Comparison of ENCODE assay signal across 10 cellular contexts in genomic region chr1:230185076-230186001, GRCh38.
A peak's percentile ranks its signal among the peaks of the same experiment; 100 is the strongest.
DNase-seq lines count a peak whose midpoint lies in the region; ATAC-seq and TF ChIP-seq lines count a peak whose summit lies in the region.
"Had no signal": no experiment of that assay in that cellular context is flagged by ENCODE, and none has a peak within 500 bp of the region (broad histone marks: within the 10 kb centered on the region; RNA-seq: fewer than 3 reads in every experiment).

No MANE protein-coding gene starts in this region.

- peaks cover 58% of the 10 kb centered on the region for H3K4me1 Mint-ChIP-seq in activated CD4-positive, alpha-beta T cell treated with anti-CD3 and anti-CD28 coated beads, Interleukin-2, amount 10 ng/mL, durations not matched to agents 7 days and 5 days
- peaks cover 30 to 53% of the 10 kb centered on the region in 2 donors for H3K4me1 Mint-ChIP-seq in stimulated activated naive B cell treated with anti-CD40 and anti-IgM and Interleukin-4, amounts not matched to agents 10 μg/mL and 1 μg/mL and 100 μg/mL, for 72 hours

- no peak for DNase-seq in activated CD4-positive, alpha-beta T cell treated with anti-CD3 and anti-CD28 coated beads, Interleukin-2, amount 10 ng/mL, durations not matched to agents 7 days and 5 days
- no peak for DNase-seq in activated CD4-positive, alpha-beta T cell treated with anti-CD3 and anti-CD28 coated beads, Interleukin-2, amount 50 U/mL, for 4 hours
- DNase-seq in Peyer's patch (peak in 1 of 3 donors; percentile 34), esophagus muscularis mucosa (ENCODE audit: extremely low spot score) (peak; percentile 77), OCI-M2 (lab: John Stamatoyannopoulos, UW; ENCODE audit: unreplicated experiment) (no peak), globus pallidus (ENCODE audit: low spot score) (no peak)
- no peak for DNase-seq in stimulated activated naive B cell treated with anti-CD40 and anti-IgM and Interleukin-4, amounts not matched to agents 10 μg/mL and 1 μg/mL and 100 μg/mL, for 72 hours
- DNase-seq: BE2C had no signal

- H3K9me3 Mint-ChIP-seq in activated CD4-positive, alpha-beta T cell treated with anti-CD3 and anti-CD28 coated beads, Interleukin-2, amount 10 ng/mL, durations not matched to agents 7 days and 5 days: no peaks in the 10 kb centered on the region
- H3K9me3 Mint-ChIP-seq in stimulated activated naive B cell treated with anti-CD40 and anti-IgM and Interleukin-4, amounts not matched to agents 10 μg/mL and 1 μg/mL and 100 μg/mL, for 72 hours: peaks cover 0 to 2% of the 10 kb centered on the region in 2 donors

- H3K27me3 ChIP-seq in Peyer's patch: no peaks in the 10 kb centered on the region
- no peaks in the 10 kb centered on the region for H3K27me3 ChIP-seq in esophagus muscularis mucosa
- H3K27me3 ChIP-seq: BE2C had no signal

- H3K27ac ChIP-seq in Peyer's patch: peak overlapping the region in 3 of 4 donors; percentile 6 to 62 (median 30)
- peak overlapping the region; percentile 43 to 70 (median 56) for H3K27ac ChIP-seq in esophagus muscularis mucosa (replicated peaks in 1 of 4)

- H3K27ac Mint-ChIP-seq in activated CD4-positive, alpha-beta T cell treated with anti-CD3 and anti-CD28 coated beads, Interleukin-2, amount 10 ng/mL, durations not matched to agents 7 days and 5 days: peak overlapping the region; percentile 68
- H3K27ac Mint-ChIP-seq in stimulated activated naive B cell treated with anti-CD40 and anti-IgM and Interleukin-4, amounts not matched to agents 10 μg/mL and 1 μg/mL and 100 μg/mL, for 72 hours: peak overlapping the region; percentile 2
- H3K27ac Mint-ChIP-seq: activated CD4-positive, alpha-beta memory T cell treated with anti-CD3 and anti-CD28 coated beads for 36 hours had no signal

- WGBS in esophagus muscularis mucosa: 60% methylated on average over 10 of the region's 10 CpGs

- H3K4me1 ChIP-seq in Peyer's patch (peaks cover 0 to 29% (median 0%) of the 10 kb centered on the region in 4 donors), esophagus muscularis mucosa (peaks cover 15 to 54% (median 50%) of the 10 kb centered on the region in 4 donors)
- H3K4me1 ChIP-seq: BE2C had no signal

- TF ChIP-seq POLR2A in Peyer's patch (IDR thresholded peaks at IDR 0.05) (no peak), esophagus muscularis mucosa (IDR thresholded peaks at IDR 0.05; ENCODE audit: low read depth) (no peak)

- H3K27me3 Mint-ChIP-seq in activated CD4-positive, alpha-beta T cell treated with anti-CD3 and anti-CD28 coated beads, Interleukin-2, amount 10 ng/mL, durations not matched to agents 7 days and 5 days: no peaks in the 10 kb centered on the region
- H3K27me3 Mint-ChIP-seq in stimulated activated naive B cell treated with anti-CD40 and anti-IgM and Interleukin-4, amounts not matched to agents 10 μg/mL and 1 μg/mL and 100 μg/mL, for 72 hours: no peaks in the 10 kb centered on the region
- H3K27me3 Mint-ChIP-seq: activated CD4-positive, alpha-beta memory T cell treated with anti-CD3 and anti-CD28 coated beads for 36 hours had no signal

- POLR2A ChIA-PET in activated CD4-positive, alpha-beta T cell treated with anti-CD3 and anti-CD28 coated beads, Interleukin-2, amount 10 ng/mL, durations not matched to agents 7 days and 5 days (lab: Charles Lee): no interaction called here

- TF ChIP-seq CTCF in Peyer's patch (IDR thresholded peaks at IDR 0.05) (no peak), esophagus muscularis mucosa (IDR thresholded peaks at IDR 0.05) (no peak)

- H3K9me3 ChIP-seq in Peyer's patch: no peaks in the 10 kb centered on the region
- H3K9me3 ChIP-seq in esophagus muscularis mucosa: no peaks in the 10 kb centered on the region
- H3K9me3 ChIP-seq: BE2C had no signal

- intact Hi-C loops in esophagus muscularis mucosa (cut with DNase I): loop anchor here (5.0 kb wide), 1 partner anchor 118 kb away; the partner anchor contains the start of gene GALNT2

- H3K4me3 Mint-ChIP-seq in activated CD4-positive, alpha-beta T cell treated with anti-CD3 and anti-CD28 coated beads, Interleukin-2, amount 10 ng/mL, durations not matched to agents 7 days and 5 days: no peak overlapping the region
- no peak overlapping the region for H3K4me3 Mint-ChIP-seq in stimulated activated naive B cell treated with anti-CD40 and anti-IgM and Interleukin-4, amounts not matched to agents 10 μg/mL and 1 μg/mL and 100 μg/mL, for 72 hours
- H3K4me3 Mint-ChIP-seq: activated CD4-positive, alpha-beta memory T cell treated with anti-CD3 and anti-CD28 coated beads for 36 hours had no signal

- CTCF ChIA-PET in activated CD4-positive, alpha-beta T cell treated with anti-CD3 and anti-CD28 coated beads, Interleukin-2, amount 10 ng/mL, durations not matched to agents 7 days and 5 days (lab: Charles Lee): interaction anchor here (1.2 kb wide), 1 partner anchor 27 kb away, joined by 3 read pairs; no protein-coding TSS in a partner anchor

- peaks cover 30% of the 10 kb centered on the region for H3K36me3 Mint-ChIP-seq in activated CD4-positive, alpha-beta T cell treated with anti-CD3 and anti-CD28 coated beads, Interleukin-2, amount 10 ng/mL, durations not matched to agents 7 days and 5 days (ENCODE audit: low read depth)
- H3K36me3 Mint-ChIP-seq in stimulated activated naive B cell treated with anti-CD40 and anti-IgM and Interleukin-4, amounts not matched to agents 10 μg/mL and 1 μg/mL and 100 μg/mL, for 72 hours: peaks cover 39 to 72% of the 10 kb centered on the region in 2 donors

- H3K4me3 ChIP-seq in Peyer's patch (peak overlapping the region in 1 of 4 donors; percentile 4), esophagus muscularis mucosa (peak overlapping the region in 2 of 4 donors; percentile 1 to 2)

- TF ChIP-seq EP300 in esophagus muscularis mucosa (IDR thresholded peaks at IDR 0.05): no peak

- H3K36me3 ChIP-seq in Peyer's patch (no peaks in the 10 kb centered on the region), esophagus muscularis mucosa (no peaks in the 10 kb centered on the region)
- H3K36me3 ChIP-seq: BE2C had no signal

- ATAC-seq in stimulated activated naive B cell treated with anti-CD40 and anti-IgM and Interleukin-4, amounts not matched to agents 10 μg/mL and 1 μg/mL and 100 μg/mL, for 72 hours (replicated peaks): peak in 1 of 2 donors; percentile 27
- ATAC-seq in GM18861 (IDR thresholded peaks at IDR 0.05; ENCODE audit: unreplicated experiment): no peak
